Comparison of ENCODE assay signal across 13 cellular contexts in the genomic region with DNA sequence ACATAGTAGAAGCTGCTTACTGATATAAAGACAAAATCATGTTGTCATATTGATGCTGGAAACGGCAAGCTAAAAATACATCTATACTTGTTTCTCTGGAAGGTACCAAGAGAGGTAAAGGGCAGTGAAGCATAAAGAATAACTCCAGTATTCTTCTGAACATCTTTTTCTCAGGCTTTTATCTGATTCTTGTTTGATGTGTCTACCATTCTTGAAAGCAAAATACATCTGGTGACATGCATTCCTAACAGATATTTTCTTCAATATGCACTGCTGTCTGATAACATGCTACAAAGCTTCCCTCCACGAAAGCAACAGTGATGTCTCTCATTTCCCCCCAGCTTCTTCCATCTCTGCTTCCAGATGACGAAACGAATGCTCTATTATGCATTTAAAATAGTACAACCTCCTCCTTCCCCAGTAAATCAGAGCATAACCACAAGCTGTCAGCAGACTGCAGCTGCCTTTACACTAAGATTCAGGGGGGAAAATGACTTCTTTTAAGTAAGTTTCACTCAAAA.
DNase-seq lines count a peak whose midpoint lies in the region; ATAC-seq and TF ChIP-seq lines count a peak whose summit lies in the region.
"Had no signal": no experiment of that assay in that cellular context is flagged by ENCODE, and none has a peak within 500 bp of the region (broad histone marks: within the 10 kb centered on the region; RNA-seq: fewer than 3 reads in every experiment).

No MANE protein-coding gene starts in this region.

- H3K4me3 ChIP-seq in CD4-positive, alpha-beta memory T cell (ENCODE audit: low read length in 2 of 2) = peak overlapping the region in 1 of 2 donors; percentile 14
- no peak overlapping the region for H3K4me3 ChIP-seq in WERI-Rb-1 (ENCODE audit: low read depth, low read length)
- H3K4me3 ChIP-seq: left lung had no signal

- no peaks in the 10 kb centered on the region for H3K36me3 ChIP-seq in CD4-positive, alpha-beta memory T cell (ENCODE audit: insufficient read depth, low read length)
- H3K36me3 ChIP-seq in WERI-Rb-1 = no peaks in the 10 kb centered on the region

- TF ChIP-seq CTCF in HFFc6 (IDR thresholded peaks at IDR 0.05) (no peak), WERI-Rb-1 (IDR thresholded peaks at IDR 0.05; ENCODE audit: low read depth, low read length) (no peak)

- peak; percentile 40 to 60 (median 55) for DNase-seq in CD4-positive, alpha-beta memory T cell
- no peak for DNase-seq in HFFc6
- no peak for DNase-seq in activated T-helper 1 cell treated with anti-CD3 and anti-CD28 coated beads, Interleukin-12 subunit alpha, Interleukin-12 subunit beta, Interleukin-2, Interleukin-4 antibody, amounts not matched to agents 30 ng/mL and 10 ng/mL and 1 ng/mL, durations not matched to agents 14 hours and 24 hours and 36 hours (ENCODE audit: low spot score)
- DNase-seq in inferior parietal cortex (ENCODE audit: extremely low spot score) = peak; percentile 53
- DNase-seq in NCI-H748 (lab: John Stamatoyannopoulos, UW; ENCODE audit: unreplicated experiment) = no peak
- DNase-seq in WERI-Rb-1 = no peak
- DNase-seq in GM19240 (ENCODE audit: insufficient read length, low spot score) = no peak
- DNase-seq: left lung, NCI-H510A, T1000 had no signal

- H3K27me3 ChIP-seq in CD4-positive, alpha-beta memory T cell (ENCODE audit: insufficient read depth, low read length) = no peaks in the 10 kb centered on the region
- H3K27me3 ChIP-seq in WERI-Rb-1 (ENCODE audit: insufficient read depth, low read depth, severe bottlenecking) = no peaks in the 10 kb centered on the region
- H3K27me3 ChIP-seq: left lung had no signal

- H3K4me3 Mint-ChIP-seq in CD4-positive, alpha-beta memory T cell = peak overlapping the region; percentile 57 to 82 (median 70)
- no peak overlapping the region for H3K4me3 Mint-ChIP-seq in HFFc6
- peak overlapping the region; percentile 3 for H3K4me3 Mint-ChIP-seq in activated T-helper 1 cell treated with anti-CD3 and anti-CD28 coated beads, Interleukin-12 subunit alpha, Interleukin-12 subunit beta, Interleukin-2, Interleukin-4 antibody, amounts not matched to agents 30 ng/mL and 10 ng/mL and 1 ng/mL, durations not matched to agents 14 hours and 24 hours and 36 hours

- peak overlapping the region; percentile 74 to 95 (median 91) for H3K27ac Mint-ChIP-seq in CD4-positive, alpha-beta memory T cell
- H3K27ac Mint-ChIP-seq in HFFc6 = peak overlapping the region; percentile 4; the same call in 1 of the 2 replicates
- peak overlapping the region; percentile 5 for H3K27ac Mint-ChIP-seq in activated T-helper 1 cell treated with anti-CD3 and anti-CD28 coated beads, Interleukin-12 subunit alpha, Interleukin-12 subunit beta, Interleukin-2, Interleukin-4 antibody, amounts not matched to agents 30 ng/mL and 10 ng/mL and 1 ng/mL, durations not matched to agents 14 hours and 24 hours and 36 hours

- H3K4me1 ChIP-seq in CD4-positive, alpha-beta memory T cell (ENCODE audit: insufficient read depth, low read length) = peaks cover 24% of the 10 kb centered on the region

- intact Hi-C loops in CD4-positive, alpha-beta memory T cell (cut with micrococcal nuclease) = no loop called here
- intact Hi-C loops in activated T-helper 1 cell treated with anti-CD3 and anti-CD28 coated beads, Interleukin-12 subunit alpha, Interleukin-12 subunit beta, Interleukin-2, Interleukin-4 antibody, amounts not matched to agents 30 ng/mL and 10 ng/mL and 1 ng/mL, durations not matched to agents 14 hours and 24 hours and 36 hours (cut with micrococcal nuclease) = no loop called here

- POLR2A ChIA-PET in CD4-positive, alpha-beta memory T cell (lab: Charles Lee; ENCODE audit: partially characterized antibody) = interaction anchor here (0.9 to 2.4 kb wide), 8 partner anchors 20 to 1184 kb away, joined by 3 to 46 read pairs (median 4); a partner anchor contains a TSS

- no peaks in the 10 kb centered on the region for H3K36me3 Mint-ChIP-seq in CD4-positive, alpha-beta memory T cell
- H3K36me3 Mint-ChIP-seq in HFFc6 (ENCODE audit: low read depth) = peaks cover 9% of the 10 kb centered on the region
- peaks cover 11% of the 10 kb centered on the region for H3K36me3 Mint-ChIP-seq in activated T-helper 1 cell treated with anti-CD3 and anti-CD28 coated beads, Interleukin-12 subunit alpha, Interleukin-12 subunit beta, Interleukin-2, Interleukin-4 antibody, amounts not matched to agents 30 ng/mL and 10 ng/mL and 1 ng/mL, durations not matched to agents 14 hours and 24 hours and 36 hours (ENCODE audit: low read depth)

- CTCF ChIA-PET in CD4-positive, alpha-beta memory T cell (lab: Charles Lee; ENCODE audit: partially characterized antibody) = interaction anchor here (0.8 to 3.4 kb wide), 11 partner anchors 8 to 462 kb away, joined by 3 to 17 read pairs (median 4); no protein-coding TSS in a partner anchor

- no peak for ATAC-seq in HG02938 (IDR thresholded peaks at IDR 0.05; ENCODE audit: unreplicated experiment)
- ATAC-seq: HepG2, left lung had no signal

- no peaks in the 10 kb centered on the region for H3K9me3 Mint-ChIP-seq in CD4-positive, alpha-beta memory T cell
- no peaks in the 10 kb centered on the region for H3K9me3 Mint-ChIP-seq in HFFc6
- H3K9me3 Mint-ChIP-seq in activated T-helper 1 cell treated with anti-CD3 and anti-CD28 coated beads, Interleukin-12 subunit alpha, Interleukin-12 subunit beta, Interleukin-2, Interleukin-4 antibody, amounts not matched to agents 30 ng/mL and 10 ng/mL and 1 ng/mL, durations not matched to agents 14 hours and 24 hours and 36 hours = no peaks in the 10 kb centered on the region
- H3K9me3 Mint-ChIP-seq: activated naive CD4-positive, alpha-beta T cell treated with anti-CD3 and anti-CD28 coated beads, Interleukin-2, amount 50 U/mL, for 72 hours had no signal

- H3K4me1 Mint-ChIP-seq in CD4-positive, alpha-beta memory T cell = peaks cover 18 to 38% (median 27%) of the 10 kb centered on the region in 4 donors
- peaks cover 31% of the 10 kb centered on the region for H3K4me1 Mint-ChIP-seq in HFFc6 (ENCODE audit: low read depth)
- H3K4me1 Mint-ChIP-seq in activated T-helper 1 cell treated with anti-CD3 and anti-CD28 coated beads, Interleukin-12 subunit alpha, Interleukin-12 subunit beta, Interleukin-2, Interleukin-4 antibody, amounts not matched to agents 30 ng/mL and 10 ng/mL and 1 ng/mL, durations not matched to agents 14 hours and 24 hours and 36 hours (ENCODE audit: low read depth) = peaks cover 40% of the 10 kb centered on the region

- H3K27me3 Mint-ChIP-seq in CD4-positive, alpha-beta memory T cell = no peaks in the 10 kb centered on the region
- no peaks in the 10 kb centered on the region for H3K27me3 Mint-ChIP-seq in HFFc6 (ENCODE audit: insufficient read depth)
- no peaks in the 10 kb centered on the region for H3K27me3 Mint-ChIP-seq in activated T-helper 1 cell treated with anti-CD3 and anti-CD28 coated beads, Interleukin-12 subunit alpha, Interleukin-12 subunit beta, Interleukin-2, Interleukin-4 antibody, amounts not matched to agents 30 ng/mL and 10 ng/mL and 1 ng/mL, durations not matched to agents 14 hours and 24 hours and 36 hours (ENCODE audit: insufficient read depth)

- H3K27ac ChIP-seq in CD4-positive, alpha-beta memory T cell (ENCODE audit: low read depth, low read length) = peak overlapping the region; percentile 59
- no peak overlapping the region for H3K27ac ChIP-seq in WERI-Rb-1
- H3K27ac ChIP-seq: left lung had no signal

- H3K9me3 ChIP-seq in CD4-positive, alpha-beta memory T cell (ENCODE audit: control insufficient read depth in 1 of 2, low read length in 2 of 2) = no peaks in the 10 kb centered on the region
- H3K9me3 ChIP-seq in WERI-Rb-1 (ENCODE audit: severe bottlenecking) = no peaks in the 10 kb centered on the region
- H3K9me3 ChIP-seq: left lung had no signal

Comparison
In these comparisons a context has a peak if more than half of its experiments do, and no peak if none do; other contexts are left out.
1. DNase-seq: peak in CD4-positive, alpha-beta memory T cell (5 of 5) and inferior parietal cortex (single experiment); none in HFFc6 (single experiment), activated T-helper 1 cell treated with anti-CD3 and anti-CD28 coated beads, Interleukin-12 subunit alpha, Interleukin-12 subunit beta, Interleukin-2, Interleukin-4 antibody, amounts not matched to agents 30 ng/mL and 10 ng/mL and 1 ng/mL, durations not matched to agents 14 hours and 24 hours and 36 hours (single experiment), NCI-H748 (single experiment), WERI-Rb-1 (single experiment) and GM19240 (single experiment).
2. H3K27ac Mint-ChIP-seq: peak in every context shown above with its lines; median percentile 91 in CD4-positive, alpha-beta memory T cell; 5 in activated T-helper 1 cell treated with anti-CD3 and anti-CD28 coated beads, Interleukin-12 subunit alpha, Interleukin-12 subunit beta, Interleukin-2, Interleukin-4 antibody, amounts not matched to agents 30 ng/mL and 10 ng/mL and 1 ng/mL, durations not matched to agents 14 hours and 24 hours and 36 hours; 4 in HFFc6.